In the genomic region with DNA sequence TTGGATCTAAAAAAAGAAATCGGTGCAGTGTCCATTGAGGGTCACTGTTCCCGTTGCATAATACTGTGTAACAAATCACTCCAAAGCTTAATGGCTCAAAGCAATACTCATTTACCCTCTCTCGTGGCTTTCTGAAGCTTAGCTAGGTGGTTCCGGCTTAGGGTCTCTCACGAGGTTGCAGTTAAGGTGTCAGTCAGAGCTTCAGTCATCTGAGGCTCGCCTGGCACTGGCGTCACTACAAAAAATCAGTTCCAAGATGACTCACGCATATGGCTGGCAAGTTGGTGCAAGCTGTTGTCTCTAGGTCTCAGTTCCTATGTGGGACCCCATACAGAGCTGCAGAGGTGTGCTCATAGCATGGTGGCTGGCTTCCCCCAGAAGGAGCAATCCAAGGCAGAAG, we compare ENCODE assay signal across 25 cellular contexts.
"Had no signal": no experiment of that assay in that cellular context is flagged by ENCODE, and none has a peak within 500 bp of the region (broad histone marks: within the 10 kb centered on the region; RNA-seq: fewer than 3 reads in every experiment).

No MANE protein-coding gene starts in this region.

- H3K9me3 Mint-ChIP-seq: activated B cell treated with CpG ODN at 0.5 μM for 24 hours; activated CD4-positive, alpha-beta T cell treated with anti-CD3 and anti-CD28 coated beads, Interleukin-2, amount 10 ng/mL, durations not matched to agents 24 days and 14 days; activated naive CD4-positive, alpha-beta T cell treated with anti-CD3 and anti-CD28 coated beads, Interleukin-2, amount 50 U/mL, for 72 hours; activated naive CD8-positive, alpha-beta T cell treated with anti-CD3 and anti-CD28 coated beads, Interleukin-2, amount 50 U/mL, for 24 hours; activated T-cell treated with anti-CD3 and anti-CD28 coated beads, Interleukin-2, amount 50 U/mL, for 24 hours; brain had no signal

- FAIRE-seq: TTC549 had no signal

- DNase-seq: activated B cell treated with CpG ODN at 0.5 μM for 24 hours; activated CD4-positive, alpha-beta T cell treated with anti-CD3 and anti-CD28 coated beads for 1 hour; activated CD4-positive, alpha-beta T cell treated with anti-CD3 and anti-CD28 coated beads, Interleukin-2, amount 10 ng/mL, durations not matched to agents 24 days and 14 days; activated CD4-positive, alpha-beta T cell treated with anti-CD3 and anti-CD28 coated beads, Interleukin-2, amount 50 U/mL, for 48 hours; activated CD8-positive, alpha-beta memory T cell treated with anti-CD3 and anti-CD28 coated beads, Interleukin-2, amount 10 ng/mL, durations not matched to agents 7 days and 5 days; activated effector memory CD4-positive, alpha-beta T cell treated with anti-CD3 and anti-CD28 coated beads, Interleukin-2, amount 50 U/mL, for 16 hours; activated naive CD4-positive, alpha-beta T cell treated with Interleukin-2 at 50 U/mL for 16 hours; activated naive CD8-positive, alpha-beta T cell treated with anti-CD3 and anti-CD28 coated beads, Interleukin-2, amount 50 U/mL, for 24 hours; activated T-cell treated with anti-CD3 and anti-CD28 coated beads, Interleukin-2, amount 50 U/mL, for 24 hours; amniotic stem cell; Karpas-422; NCI-H1092; NCI-H1417; NCI-H1930; NCI-H345; NCI-H510A; NCI-H526 treated with DMSO at 0.1 percent for 48 hours; PC-9; SHP77 treated with DMSO at 0.1 percent for 48 hours; T-helper 17 cell; T1000 had no signal

- H3K36me3 ChIP-seq: cardiac muscle cell had no signal

- H3K4me1 Mint-ChIP-seq: activated B cell treated with CpG ODN at 0.5 μM for 24 hours; activated CD4-positive, alpha-beta T cell treated with anti-CD3 and anti-CD28 coated beads, Interleukin-2, amount 10 ng/mL, durations not matched to agents 24 days and 14 days; activated CD8-positive, alpha-beta memory T cell treated with anti-CD3 and anti-CD28 coated beads, Interleukin-2, amount 10 ng/mL, durations not matched to agents 7 days and 5 days; activated naive CD8-positive, alpha-beta T cell treated with anti-CD3 and anti-CD28 coated beads, Interleukin-2, amount 50 U/mL, for 24 hours; brain; T-helper 17 cell had no signal

- H2AFZ ChIP-seq: PC-9 had no signal

- H3K4me3 ChIP-seq: cardiac muscle cell, PC-9 had no signal

- H3K36me3 Mint-ChIP-seq: activated CD8-positive, alpha-beta memory T cell treated with anti-CD3 and anti-CD28 coated beads, Interleukin-2, amount 10 ng/mL, durations not matched to agents 7 days and 5 days; activated naive CD4-positive, alpha-beta T cell treated with anti-CD3 and anti-CD28 coated beads, Interleukin-2, amount 50 U/mL, for 72 hours; brain had no signal

- H3K27me3 Mint-ChIP-seq: activated B cell treated with CpG ODN at 0.5 μM for 24 hours; activated CD4-positive, alpha-beta T cell treated with anti-CD3 and anti-CD28 coated beads, Interleukin-2, amount 10 ng/mL, durations not matched to agents 24 days and 14 days; activated CD8-positive, alpha-beta memory T cell treated with anti-CD3 and anti-CD28 coated beads, Interleukin-2, amount 10 ng/mL, durations not matched to agents 7 days and 5 days; activated naive CD8-positive, alpha-beta T cell treated with anti-CD3 and anti-CD28 coated beads, Interleukin-2, amount 50 U/mL, for 24 hours; brain; T-helper 17 cell had no signal

- H3K27ac Mint-ChIP-seq: activated B cell treated with CpG ODN at 0.5 μM for 24 hours; activated CD4-positive, alpha-beta T cell treated with anti-CD3 and anti-CD28 coated beads, Interleukin-2, amount 10 ng/mL, durations not matched to agents 24 days and 14 days; activated CD8-positive, alpha-beta memory T cell treated with anti-CD3 and anti-CD28 coated beads, Interleukin-2, amount 10 ng/mL, durations not matched to agents 7 days and 5 days; activated naive CD4-positive, alpha-beta T cell treated with anti-CD3 and anti-CD28 coated beads, Interleukin-2, amount 50 U/mL, for 72 hours; activated naive CD8-positive, alpha-beta T cell treated with anti-CD3 and anti-CD28 coated beads, Interleukin-2, amount 50 U/mL, for 24 hours; activated T-cell treated with anti-CD3 and anti-CD28 coated beads, Interleukin-2, amount 50 U/mL, for 24 hours; brain; T-helper 17 cell had no signal

- H3K27ac ChIP-seq: cardiac muscle cell, PC-9 had no signal

- H3K27me3 ChIP-seq: cardiac muscle cell had no signal

- H3K4me2 ChIP-seq: PC-9 had no signal

- H3K4me3 Mint-ChIP-seq: activated B cell treated with CpG ODN at 0.5 μM for 24 hours; activated CD4-positive, alpha-beta T cell treated with anti-CD3 and anti-CD28 coated beads, Interleukin-2, amount 10 ng/mL, durations not matched to agents 24 days and 14 days; activated CD8-positive, alpha-beta memory T cell treated with anti-CD3 and anti-CD28 coated beads, Interleukin-2, amount 10 ng/mL, durations not matched to agents 7 days and 5 days; activated naive CD8-positive, alpha-beta T cell treated with anti-CD3 and anti-CD28 coated beads, Interleukin-2, amount 50 U/mL, for 24 hours; activated T-cell treated with anti-CD3 and anti-CD28 coated beads, Interleukin-2, amount 50 U/mL, for 24 hours; brain; T-helper 17 cell had no signal

- ATAC-seq: activated CD8-positive, alpha-beta memory T cell treated with anti-CD3 and anti-CD28 coated beads, Interleukin-2, amount 10 ng/mL, durations not matched to agents 7 days and 5 days; activated naive CD4-positive, alpha-beta T cell treated with anti-CD3 and anti-CD28 coated beads, Interleukin-2, amount 50 U/mL, for 72 hours; activated naive CD8-positive, alpha-beta T cell treated with anti-CD3 and anti-CD28 coated beads, Interleukin-2, amount 50 U/mL, for 24 hours; T-helper 17 cell had no signal
